ENCODE assay signal across 1 cellular context in the genomic region with DNA sequence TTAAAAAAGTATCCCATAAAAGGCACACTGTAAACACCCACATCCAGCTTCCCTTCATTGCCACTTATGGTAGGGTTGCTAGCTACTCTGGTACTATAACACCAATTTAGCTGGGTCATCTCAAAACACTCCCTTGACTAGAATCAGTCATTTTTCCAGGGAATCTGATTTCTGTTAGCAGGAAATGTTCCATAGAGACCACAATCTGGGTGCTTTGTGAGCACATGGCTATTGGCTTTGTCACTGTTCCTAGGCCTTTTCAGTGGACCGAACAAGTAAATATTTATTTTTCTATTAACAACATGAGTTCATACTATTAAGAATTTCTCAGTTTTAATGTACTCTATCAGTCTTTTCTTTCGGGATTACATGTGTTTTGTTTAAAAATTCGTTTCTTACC.
TF ChIP-seq lines count a peak whose summit lies in the region.

No MANE protein-coding gene starts in this region.

TF ChIP-seq in H1, 55 proteins besides CTCF, POLR2A, EP300 and RAD21 (continued from another document):
- TF ChIP-seq, protein P1, sequence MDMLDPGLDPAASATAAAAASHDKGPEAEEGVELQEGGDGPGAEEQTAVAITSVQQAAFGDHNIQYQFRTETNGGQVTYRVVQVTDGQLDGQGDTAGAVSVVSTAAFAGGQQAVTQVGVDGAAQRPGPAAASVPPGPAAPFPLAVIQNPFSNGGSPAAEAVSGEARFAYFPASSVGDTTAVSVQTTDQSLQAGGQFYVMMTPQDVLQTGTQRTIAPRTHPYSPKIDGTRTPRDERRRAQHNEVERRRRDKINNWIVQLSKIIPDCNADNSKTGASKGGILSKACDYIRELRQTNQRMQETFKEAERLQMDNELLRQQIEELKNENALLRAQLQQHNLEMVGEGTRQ (IDR thresholded peaks at IDR 0.05; ENCODE audit: low read length) = no peak
- TF ChIP-seq SP1 (IDR thresholded peaks at IDR 0.05; ENCODE audit: low read depth, low read length) (no peak), SRF (IDR thresholded peaks at IDR 0.05; ENCODE audit: low read depth, low read length) (no peak), CBX8 (IDR thresholded peaks at IDR 0.05; ENCODE audit: borderline replicate concordance, low read depth, low read length) (no peak)
